Comparison of ENCODE assay signal across 22 cellular contexts in genomic region chr7:8003077-8003476, GRCh38. TPM values are rescaled to one million over a fixed set of nuclear protein-coding genes. Genes with fewer than 3 reads are reported as not detected.
DNase-seq lines count a peak whose midpoint lies in the region; ATAC-seq and TF ChIP-seq lines count a peak whose summit lies in the region.
"Had no signal": no experiment of that assay in that cellular context is flagged by ENCODE, and none has a peak within 500 bp of the region (broad histone marks: within the 10 kb centered on the region; RNA-seq: fewer than 3 reads in every experiment).

No MANE protein-coding gene starts in this region.

- DNase-seq in activated CD4-positive, alpha-beta T cell treated with anti-CD3 and anti-CD28 coated beads for 36 hours = no peak
- DNase-seq in activated CD4-positive, alpha-beta T cell treated with anti-CD3 and anti-CD28 coated beads for 48 hours = no peak
- no peak for DNase-seq in CD8-positive, alpha-beta memory T cell
- DNase-seq in activated B cell treated with CpG ODN at 0.5 μM for 24 hours (no peak), nephron progenitor cell (no peak), D341Med (ENCODE audit: low spot score) (no peak)
- DNase-seq: HFFc6, MM.1S, NCI-H1092, NCI-H1436 treated with DMSO at 0.1 percent for 48 hours, NCI-H2029, NCI-H2171 treated with DMSO at 0.1 percent for 48 hours, NCI-H446, NCI-H774, PC-3, RPMI8226, SIG-M5 had no signal

- POLR2A ChIA-PET in activated CD4-positive, alpha-beta T cell treated with anti-CD3 and anti-CD28 coated beads for 36 hours (lab: Charles Lee) = no interaction called here
- POLR2A ChIA-PET in CD8-positive, alpha-beta memory T cell (lab: Charles Lee) = no interaction called here
- POLR2A ChIA-PET in activated B cell treated with CpG ODN at 0.5 μM for 24 hours (lab: Charles Lee) = no interaction called here

- H3K36me3 Mint-ChIP-seq in activated CD4-positive, alpha-beta T cell treated with anti-CD3 and anti-CD28 coated beads for 36 hours (ENCODE audit: low read depth) = peaks cover 30% of the 10 kb centered on the region
- H3K36me3 Mint-ChIP-seq in CD8-positive, alpha-beta memory T cell = peaks cover 23 to 50% (median 35%) of the 10 kb centered on the region in 3 donors
- peaks cover 52% of the 10 kb centered on the region for H3K36me3 Mint-ChIP-seq in activated B cell treated with CpG ODN at 0.5 μM for 24 hours (ENCODE audit: low read depth)
- peaks cover 75% of the 10 kb centered on the region for H3K36me3 Mint-ChIP-seq in nephron progenitor cell (ENCODE audit: low read depth)

- no peak for ATAC-seq in activated CD4-positive, alpha-beta T cell treated with anti-CD3 and anti-CD28 coated beads for 36 hours
- ATAC-seq in activated B cell treated with CpG ODN at 0.5 μM for 24 hours (ENCODE audit: low read depth) (no peak), SK-N-SH treated with all-trans-retinoic acid at 6 μM for 48 hours (no peak), HG02852 (IDR thresholded peaks at IDR 0.05; ENCODE audit: unreplicated experiment) (no peak)
- ATAC-seq: PC-3 had no signal

- TF ChIP-seq CTCF in activated B cell treated with CpG ODN at 0.5 μM for 24 hours (IDR thresholded peaks at IDR 0.05) (no peak), nephron progenitor cell (IDR thresholded peaks at IDR 0.05) (no peak)

- CTCF ChIA-PET in activated CD4-positive, alpha-beta T cell treated with anti-CD3 and anti-CD28 coated beads for 36 hours (lab: Charles Lee) = no interaction called here
- CTCF ChIA-PET in CD8-positive, alpha-beta memory T cell (lab: Charles Lee) = interaction anchor here (1.1 kb wide), 1 partner anchor 187 kb away, joined by 3 read pairs; no protein-coding TSS in a partner anchor
- CTCF ChIA-PET in activated B cell treated with CpG ODN at 0.5 μM for 24 hours (lab: Charles Lee) = no interaction called here

- H3K27ac Mint-ChIP-seq in activated CD4-positive, alpha-beta T cell treated with anti-CD3 and anti-CD28 coated beads for 36 hours = peak overlapping the region; percentile 1
- H3K27ac Mint-ChIP-seq in CD8-positive, alpha-beta memory T cell = peak overlapping the region in 5 of 8 donors; percentile 8 to 93 (median 30)
- H3K27ac Mint-ChIP-seq in activated B cell treated with CpG ODN at 0.5 μM for 24 hours (peak overlapping the region; percentile 7), nephron progenitor cell (peak overlapping the region; percentile 0)
- H3K27ac Mint-ChIP-seq: CD14-positive monocyte, HFFc6 had no signal

- H3K27me3 ChIP-seq in CD8-positive, alpha-beta memory T cell (ENCODE audit: insufficient read depth, low read length, poor library complexity, severe bottlenecking) = no peaks in the 10 kb centered on the region

- peaks cover 7% of the 10 kb centered on the region for H3K9me3 Mint-ChIP-seq in activated CD4-positive, alpha-beta T cell treated with anti-CD3 and anti-CD28 coated beads for 36 hours (ENCODE audit: low read depth)
- peaks cover 9 to 25% (median 17%) of the 10 kb centered on the region in 5 donors for H3K9me3 Mint-ChIP-seq in CD8-positive, alpha-beta memory T cell
- H3K9me3 Mint-ChIP-seq in activated B cell treated with CpG ODN at 0.5 μM for 24 hours = peaks cover 8% of the 10 kb centered on the region
- peaks cover 32% of the 10 kb centered on the region for H3K9me3 Mint-ChIP-seq in nephron progenitor cell

- intact Hi-C loops in activated CD4-positive, alpha-beta T cell treated with anti-CD3 and anti-CD28 coated beads for 36 hours (cut with DNase I, micrococcal nuclease) = no loop called here
- intact Hi-C loops in activated B cell treated with CpG ODN at 0.5 μM for 24 hours (cut with micrococcal nuclease) = no loop called here

- H3K4me3 ChIP-seq in CD8-positive, alpha-beta memory T cell (ENCODE audit: low read length) = no peak overlapping the region

- H3K4me3 Mint-ChIP-seq in activated CD4-positive, alpha-beta T cell treated with anti-CD3 and anti-CD28 coated beads for 36 hours = no peak overlapping the region
- no peak overlapping the region for H3K4me3 Mint-ChIP-seq in CD8-positive, alpha-beta memory T cell
- H3K4me3 Mint-ChIP-seq in activated B cell treated with CpG ODN at 0.5 μM for 24 hours (no peak overlapping the region), nephron progenitor cell (no peak overlapping the region)
- H3K4me3 Mint-ChIP-seq: CD14-positive monocyte, HFFc6 had no signal

- H3K4me1 Mint-ChIP-seq in activated CD4-positive, alpha-beta T cell treated with anti-CD3 and anti-CD28 coated beads for 36 hours = peaks cover 12% of the 10 kb centered on the region
- H3K4me1 Mint-ChIP-seq in CD8-positive, alpha-beta memory T cell = peaks cover 22 to 33% (median 28%) of the 10 kb centered on the region in 3 donors
- H3K4me1 Mint-ChIP-seq in activated B cell treated with CpG ODN at 0.5 μM for 24 hours (peaks cover 11% of the 10 kb centered on the region), nephron progenitor cell (peaks cover 11% of the 10 kb centered on the region)
- H3K4me1 Mint-ChIP-seq: CD14-positive monocyte had no signal

- no peaks in the 10 kb centered on the region for H3K36me3 ChIP-seq in CD8-positive, alpha-beta memory T cell (ENCODE audit: insufficient read depth, low read length)

- H3K27me3 Mint-ChIP-seq in activated CD4-positive, alpha-beta T cell treated with anti-CD3 and anti-CD28 coated beads for 36 hours = no peaks in the 10 kb centered on the region
- H3K27me3 Mint-ChIP-seq in CD8-positive, alpha-beta memory T cell = no peaks in the 10 kb centered on the region
- no peaks in the 10 kb centered on the region for H3K27me3 Mint-ChIP-seq in activated B cell treated with CpG ODN at 0.5 μM for 24 hours
- H3K27me3 Mint-ChIP-seq in nephron progenitor cell (ENCODE audit: low read depth, poor library complexity) = no peaks in the 10 kb centered on the region

- H3K27ac ChIP-seq in CD8-positive, alpha-beta memory T cell (ENCODE audit: low read depth, low read length) = no peak overlapping the region
- H3K27ac ChIP-seq: 22Rv1, HL-60 had no signal

- no peaks in the 10 kb centered on the region for H3K9me3 ChIP-seq in CD8-positive, alpha-beta memory T cell (ENCODE audit: low read length)

- no peaks in the 10 kb centered on the region for H3K4me1 ChIP-seq in CD8-positive, alpha-beta memory T cell (ENCODE audit: insufficient read depth, low read length)

TF ChIP-seq in SK-N-SH treated with all-trans-retinoic acid at 6 μM for 48 hours, 23 proteins besides CTCF, POLR2A, EP300 and RAD21 (continues in another document):
- TF ChIP-seq, protein P1, sequence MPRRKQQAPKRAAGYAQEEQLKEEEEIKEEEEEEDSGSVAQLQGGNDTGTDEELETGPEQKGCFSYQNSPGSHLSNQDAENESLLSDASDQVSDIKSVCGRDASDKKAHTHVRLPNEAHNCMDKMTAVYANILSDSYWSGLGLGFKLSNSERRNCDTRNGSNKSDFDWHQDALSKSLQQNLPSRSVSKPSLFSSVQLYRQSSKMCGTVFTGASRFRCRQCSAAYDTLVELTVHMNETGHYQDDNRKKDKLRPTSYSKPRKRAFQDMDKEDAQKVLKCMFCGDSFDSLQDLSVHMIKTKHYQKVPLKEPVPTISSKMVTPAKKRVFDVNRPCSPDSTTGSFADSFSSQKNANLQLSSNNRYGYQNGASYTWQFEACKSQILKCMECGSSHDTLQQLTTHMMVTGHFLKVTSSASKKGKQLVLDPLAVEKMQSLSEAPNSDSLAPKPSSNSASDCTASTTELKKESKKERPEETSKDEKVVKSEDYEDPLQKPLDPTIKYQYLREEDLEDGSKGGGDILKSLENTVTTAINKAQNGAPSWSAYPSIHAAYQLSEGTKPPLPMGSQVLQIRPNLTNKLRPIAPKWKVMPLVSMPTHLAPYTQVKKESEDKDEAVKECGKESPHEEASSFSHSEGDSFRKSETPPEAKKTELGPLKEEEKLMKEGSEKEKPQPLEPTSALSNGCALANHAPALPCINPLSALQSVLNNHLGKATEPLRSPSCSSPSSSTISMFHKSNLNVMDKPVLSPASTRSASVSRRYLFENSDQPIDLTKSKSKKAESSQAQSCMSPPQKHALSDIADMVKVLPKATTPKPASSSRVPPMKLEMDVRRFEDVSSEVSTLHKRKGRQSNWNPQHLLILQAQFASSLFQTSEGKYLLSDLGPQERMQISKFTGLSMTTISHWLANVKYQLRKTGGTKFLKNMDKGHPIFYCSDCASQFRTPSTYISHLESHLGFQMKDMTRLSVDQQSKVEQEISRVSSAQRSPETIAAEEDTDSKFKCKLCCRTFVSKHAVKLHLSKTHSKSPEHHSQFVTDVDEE (CRISPR knock-in tag; IDR thresholded peaks at IDR 0.05) = no peak
- TF ChIP-seq OSR1 (CRISPR knock-in tag; IDR thresholded peaks at IDR 0.05) = no peak
- TF ChIP-seq ARNTL (CRISPR knock-in tag; IDR thresholded peaks at IDR 0.05; ENCODE audit: borderline replicate concordance, low read depth) = no peak
- TF ChIP-seq PPARA (CRISPR knock-in tag; IDR thresholded peaks at IDR 0.05; ENCODE audit: borderline replicate concordance) = no peak
- no peak for TF ChIP-seq CREB5 (CRISPR knock-in tag; IDR thresholded peaks at IDR 0.05; ENCODE audit: low read depth)
- TF ChIP-seq ZNF565 (CRISPR knock-in tag; conservative IDR thresholded peaks at IDR 0.05; ENCODE audit: low read depth) = no peak
- TF ChIP-seq TCF4 (CRISPR knock-in tag; IDR thresholded peaks at IDR 0.05; ENCODE audit: borderline replicate concordance) = no peak
- no peak for TF ChIP-seq CSDC2 (CRISPR knock-in tag; IDR thresholded peaks at IDR 0.05)
- no peak for TF ChIP-seq ZFP30 (CRISPR knock-in tag; IDR thresholded peaks at IDR 0.05)

RNA-seq across cellular contexts. Expression of gene GLCCI1, which starts 34.5 kb away (rescaled TPM):
- total RNA-seq in activated CD4-positive, alpha-beta T cell treated with anti-CD3 and anti-CD28 coated beads for 36 hours = 10 to 100 TPM; 12.3 to 15.1 TPM
- 10 to 100 TPM in 1 of 2 experiments, 1 to 10 TPM in 1; 9.5 to 12.9 TPM for total RNA-seq in CD8-positive, alpha-beta memory T cell
- polyA plus RNA-seq in CD8-positive, alpha-beta memory T cell = 29.1 TPM
- 32.4 and 37.4 TPM in 2 replicates for total RNA-seq in activated B cell treated with CpG ODN at 0.5 μM for 24 hours
